In the genomic region with DNA sequence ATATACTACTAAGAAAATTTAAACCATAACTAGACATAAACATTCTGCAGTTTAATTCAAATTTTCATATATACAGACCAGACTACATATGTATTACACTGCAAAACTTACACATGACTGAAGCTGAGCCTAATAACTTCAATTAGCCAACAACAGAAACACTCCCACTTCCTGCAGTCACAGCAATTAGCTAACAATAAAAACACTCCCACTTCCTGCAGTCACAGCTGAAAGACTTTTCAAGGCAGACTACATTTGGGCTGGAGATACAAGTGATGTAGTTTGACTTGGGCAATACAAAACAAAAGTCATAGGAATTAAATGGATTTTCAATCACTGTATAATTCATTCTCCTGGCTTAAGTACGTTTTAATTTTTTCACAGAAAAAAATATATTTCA, we compare ENCODE assay signal across 8 cellular contexts. TPM values are rescaled to one million over a fixed set of nuclear protein-coding genes. Genes with fewer than 3 reads are reported as not detected.
DNase-seq lines count a peak whose midpoint lies in the region; ATAC-seq and TF ChIP-seq lines count a peak whose summit lies in the region.

No MANE protein-coding gene starts in this region.

- H3K4me1 Mint-ChIP-seq in type B pancreatic cell (ENCODE audit: unreplicated experiment): peaks cover 13% of the 10 kb centered on the region

- H3K36me3 Mint-ChIP-seq in type B pancreatic cell: peaks cover 19% of the 10 kb centered on the region

- no peaks in the 10 kb centered on the region for H3K27me3 Mint-ChIP-seq in type B pancreatic cell

- ATAC-seq in GM21528 (IDR thresholded peaks at IDR 0.05; ENCODE audit: low FRiP score, unreplicated experiment): peak; percentile 43
- ATAC-seq in HG03025 (IDR thresholded peaks at IDR 0.05; ENCODE audit: low FRiP score, unreplicated experiment): no peak
- no peak for ATAC-seq in HG02759 (IDR thresholded peaks at IDR 0.05; ENCODE audit: unreplicated experiment)

- TF ChIP-seq CTCF in type B pancreatic cell (conservative IDR thresholded peaks at IDR 0.05): no peak

- no peak overlapping the region for H3K4me3 Mint-ChIP-seq in type B pancreatic cell

- DNase-seq in NOMO-1 (lab: John Stamatoyannopoulos, UW; ENCODE audit: unreplicated experiment in 2 of 2): peak; percentile 85 to 97
- peak; percentile 91 for DNase-seq in dermis blood vessel endothelial cell
- DNase-seq in pulmonary artery endothelial cell (ENCODE audit: low read depth, low spot score): peak; percentile 78
- no peak for DNase-seq in type B pancreatic cell (ENCODE audit: extremely low spot score, unreplicated experiment)
- DNase-seq in cerebellum (ENCODE audit: low spot score): no peak

- H3K9me3 Mint-ChIP-seq in type B pancreatic cell: no peaks in the 10 kb centered on the region

- no peak overlapping the region for H3K27ac Mint-ChIP-seq in type B pancreatic cell

RNA-seq across cellular contexts. Expression of gene TM2D3, which starts 10.3 kb away (rescaled TPM):
- total RNA-seq in dermis blood vessel endothelial cell: 31.0 and 44.4 TPM in 2 replicates
- total RNA-seq in pulmonary artery endothelial cell: 33.5 and 41.8 TPM in 2 replicates
- 35.7 and 50.0 TPM in 2 replicates for total RNA-seq in type B pancreatic cell (ENCODE audit: low replicate concordance)
- total RNA-seq in cerebellum: 78.8 TPM

Comparison
In these comparisons a context has a peak if more than half of its experiments do, and no peak if none do; other contexts are left out.
1. DNase-seq: peak in NOMO-1 (2 of 2), dermis blood vessel endothelial cell (single experiment) and pulmonary artery endothelial cell (single experiment); none in type B pancreatic cell (single experiment) and cerebellum (single experiment).